ENCODE assay signal across 22 cellular contexts in the genomic region with DNA sequence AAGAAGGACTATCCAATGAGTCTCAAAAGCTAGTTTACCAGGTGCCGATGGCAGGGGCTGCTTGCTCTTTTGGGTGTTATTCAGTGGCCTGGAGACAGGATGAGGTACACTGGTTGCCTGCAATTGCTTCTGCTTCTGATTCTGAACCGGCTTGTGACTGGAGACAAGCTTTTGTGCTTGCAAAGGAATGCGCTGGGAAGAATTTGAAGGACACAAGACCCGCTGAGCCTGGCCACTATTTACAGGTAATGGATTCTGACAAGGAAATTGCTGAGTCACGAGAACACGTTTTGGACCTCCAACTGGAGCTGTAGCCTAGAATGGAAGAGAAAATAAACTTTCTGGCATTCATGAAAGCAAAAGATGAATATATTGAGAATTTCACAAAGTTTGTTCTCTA. TPM values are rescaled to one million over a fixed set of nuclear protein-coding genes. Genes with fewer than 3 reads are reported as not detected.
"Had no signal": no experiment of that assay in that cellular context is flagged by ENCODE, and none has a peak within 500 bp of the region (broad histone marks: within the 10 kb centered on the region; RNA-seq: fewer than 3 reads in every experiment).

No MANE protein-coding gene starts in this region.

- DNase-seq: activated CD4-positive, alpha-beta memory T cell treated with anti-CD3 and anti-CD28 coated beads, Interleukin-2, amount 10 ng/mL, durations not matched to agents 7 days and 5 days; activated CD4-positive, alpha-beta T cell treated with anti-CD3 and anti-CD28 coated beads for 36 hours; activated CD8-positive, alpha-beta memory T cell treated with anti-CD3 and anti-CD28 coated beads, Interleukin-2, amount 10 ng/mL, durations not matched to agents 7 days and 5 days; activated naive CD4-positive, alpha-beta T cell; caudate nucleus; dorsolateral prefrontal cortex; foreskin keratinocyte; hypothalamus; islet precursor cell; lower lobe of right lung; occipital lobe; retina; stimulated activated naive CD8-positive, alpha-beta T cell treated with anti-CD3 and anti-CD28 coated beads, Interleukin-15, Interleukin-2, amounts not matched to agents 100 U/mL and 50 U/mL, for 24 hours; substantia nigra; uterus had no signal

- H3K27ac Mint-ChIP-seq: activated CD4-positive, alpha-beta memory T cell treated with anti-CD3 and anti-CD28 coated beads, Interleukin-2, amount 10 ng/mL, durations not matched to agents 7 days and 5 days; activated CD4-positive, alpha-beta T cell treated with anti-CD3 and anti-CD28 coated beads for 36 hours; activated CD8-positive, alpha-beta memory T cell treated with anti-CD3 and anti-CD28 coated beads, Interleukin-2, amount 10 ng/mL, durations not matched to agents 7 days and 5 days; mesothelial cell of epicardium; nephron had no signal

- H3K36me3 ChIP-seq: lower lobe of right lung, uterus had no signal

- H3K27me3 Mint-ChIP-seq: activated CD4-positive, alpha-beta memory T cell treated with anti-CD3 and anti-CD28 coated beads, Interleukin-2, amount 10 ng/mL, durations not matched to agents 7 days and 5 days; activated CD4-positive, alpha-beta T cell treated with anti-CD3 and anti-CD28 coated beads for 36 hours; activated CD8-positive, alpha-beta memory T cell treated with anti-CD3 and anti-CD28 coated beads, Interleukin-2, amount 10 ng/mL, durations not matched to agents 7 days and 5 days had no signal

- FAIRE-seq: colon, TTC549 had no signal

- H3K27ac ChIP-seq: body of pancreas, dorsolateral prefrontal cortex, epithelial cell of prostate, foreskin keratinocyte, lower lobe of right lung, uterus had no signal

- H3K4me1 ChIP-seq: uterus had no signal

- H3K9me3 ChIP-seq: body of pancreas, lower lobe of right lung, tibial nerve, uterus had no signal

- H3K27me3 ChIP-seq: body of pancreas, dorsolateral prefrontal cortex, foreskin keratinocyte, tibial nerve, uterus had no signal

- H3K4me3 Mint-ChIP-seq: activated CD4-positive, alpha-beta memory T cell treated with anti-CD3 and anti-CD28 coated beads, Interleukin-2, amount 10 ng/mL, durations not matched to agents 7 days and 5 days; activated CD4-positive, alpha-beta T cell treated with anti-CD3 and anti-CD28 coated beads for 36 hours; activated CD8-positive, alpha-beta memory T cell treated with anti-CD3 and anti-CD28 coated beads, Interleukin-2, amount 10 ng/mL, durations not matched to agents 7 days and 5 days; mesothelial cell of epicardium; nephron had no signal

- H3K4me3 ChIP-seq: body of pancreas, dorsolateral prefrontal cortex, lower lobe of right lung, tibial nerve, uterus had no signal

- H3K9me3 Mint-ChIP-seq: activated CD4-positive, alpha-beta memory T cell treated with anti-CD3 and anti-CD28 coated beads, Interleukin-2, amount 10 ng/mL, durations not matched to agents 7 days and 5 days; mesothelial cell of epicardium; nephron had no signal

- ATAC-seq: activated CD4-positive, alpha-beta T cell treated with anti-CD3 and anti-CD28 coated beads for 36 hours; activated CD8-positive, alpha-beta memory T cell treated with anti-CD3 and anti-CD28 coated beads, Interleukin-2, amount 10 ng/mL, durations not matched to agents 7 days and 5 days; body of pancreas; foreskin keratinocyte; lower lobe of right lung; stimulated activated naive CD8-positive, alpha-beta T cell treated with anti-CD3 and anti-CD28 coated beads, Interleukin-15, Interleukin-2, amounts not matched to agents 100 U/mL and 50 U/mL, for 24 hours had no signal

RNA-seq across cellular contexts. Expression of a gene that starts 25.8 kb away (rescaled TPM):
- total RNA-seq: foreskin keratinocyte had no signal
